ENCODE assay signal across 8 cellular contexts in genomic region chr20:38435555-38435939, GRCh38. TPM values are rescaled to one million over a fixed set of nuclear protein-coding genes. Genes with fewer than 3 reads are reported as not detected.
DNase-seq lines count a peak whose midpoint lies in the region; ATAC-seq and TF ChIP-seq lines count a peak whose summit lies in the region.

No MANE protein-coding gene starts in this region.

- DNase-seq in AG04449 (ENCODE audit: low read depth, low spot score) (peak; percentile 21), kidney glomerular epithelial cell (lab: John Stamatoyannopoulos, UW) (peak; percentile 49), NK-92 (lab: John Stamatoyannopoulos, UW; ENCODE audit: unreplicated experiment) (no peak), aorta (no peak), HuH-7.5 (ENCODE audit: low spot score) (no peak)
- DNase-seq in activated CD8-positive, alpha-beta T cell treated with anti-CD3 and anti-CD28 coated beads, Interleukin-2, amount 10 ng/mL, durations not matched to agents 7 days and 5 days, result no peak

- peaks cover 40% of the 10 kb centered on the region for H3K4me1 Mint-ChIP-seq in activated CD8-positive, alpha-beta T cell treated with anti-CD3 and anti-CD28 coated beads, Interleukin-2, amount 10 ng/mL, durations not matched to agents 7 days and 5 days (ENCODE audit: low read depth)

- H3K27ac Mint-ChIP-seq in activated CD8-positive, alpha-beta T cell treated with anti-CD3 and anti-CD28 coated beads, Interleukin-2, amount 10 ng/mL, durations not matched to agents 7 days and 5 days, result peak overlapping the region; percentile 96

- H3K4me3 ChIP-seq in AG04449 (ENCODE audit: low read depth, low read length) (no peak overlapping the region), aorta (ENCODE audit: low read length in 2 of 2) (no peak overlapping the region)

- POLR2A ChIA-PET in AG04449 (lab: Yijun Ruan, JAX), result interaction anchor here (0.7 to 2.3 kb wide), 8 partner anchors 9 to 48 kb away, joined by 3 to 62 read pairs (median 6); partner anchors contain the start of gene RALGAPB
- POLR2A ChIA-PET in activated CD8-positive, alpha-beta T cell treated with anti-CD3 and anti-CD28 coated beads, Interleukin-2, amount 10 ng/mL, durations not matched to agents 7 days and 5 days (lab: Charles Lee), result interaction anchor here (0.7 to 4.3 kb wide), 12 partner anchors 10 to 527 kb away, joined by 3 to 143 read pairs (median 4); partner anchors contain the start of genes DHX35, RALGAPB, RPRD1B and TTI1

- no peak for TF ChIP-seq CTCF in AG04449 (IDR thresholded peaks at IDR 0.05; ENCODE audit: insufficient read depth, low read length, missing control alignments)

- no peaks in the 10 kb centered on the region for H3K27me3 ChIP-seq in aorta (ENCODE audit: control insufficient read depth in 1 of 2, insufficient read depth in 2 of 2, low read length in 1 of 2)

- H3K36me3 ChIP-seq in aorta (ENCODE audit: control insufficient read depth in 1 of 2, insufficient read depth in 2 of 2, low read length in 1 of 2), result peaks cover 0 to 5% of the 10 kb centered on the region in 2 donors

- peak overlapping the region; percentile 95 for H3K4me3 Mint-ChIP-seq in activated CD8-positive, alpha-beta T cell treated with anti-CD3 and anti-CD28 coated beads, Interleukin-2, amount 10 ng/mL, durations not matched to agents 7 days and 5 days

- H3K9me3 Mint-ChIP-seq in activated CD8-positive, alpha-beta T cell treated with anti-CD3 and anti-CD28 coated beads, Interleukin-2, amount 10 ng/mL, durations not matched to agents 7 days and 5 days (ENCODE audit: insufficient read depth), result no peaks in the 10 kb centered on the region

- H3K27ac ChIP-seq in aorta (ENCODE audit: low read depth in 1 of 2, low read length in 2 of 2), result no peak overlapping the region

- WGBS in aorta, 2 donors, result 52 to 62% methylated on average over 6 of the region's 6 CpGs

- H3K27me3 Mint-ChIP-seq in activated CD8-positive, alpha-beta T cell treated with anti-CD3 and anti-CD28 coated beads, Interleukin-2, amount 10 ng/mL, durations not matched to agents 7 days and 5 days (ENCODE audit: low read depth), result peaks cover 4% of the 10 kb centered on the region

- H3K36me3 Mint-ChIP-seq in activated CD8-positive, alpha-beta T cell treated with anti-CD3 and anti-CD28 coated beads, Interleukin-2, amount 10 ng/mL, durations not matched to agents 7 days and 5 days (ENCODE audit: low read depth), result peaks cover 43% of the 10 kb centered on the region

- intact Hi-C loops in aorta (cut with DNase I), result loop anchor here (1.0 to 10.0 kb wide), 2 partner anchors 11 to 401 kb away; partner anchors contain the start of genes RPRD1B (in 1 of the 2) and TTI1 (in 1 of the 2)

- ATAC-seq in HG03432 (IDR thresholded peaks at IDR 0.05; ENCODE audit: unreplicated experiment), result peak; percentile 9
- ATAC-seq in activated CD8-positive, alpha-beta T cell treated with anti-CD3 and anti-CD28 coated beads, Interleukin-2, amount 10 ng/mL, durations not matched to agents 7 days and 5 days, result no peak
- no peak for ATAC-seq in aorta (ENCODE audit: low FRiP score)
- no peak for ATAC-seq in HG03280 (IDR thresholded peaks at IDR 0.05; ENCODE audit: unreplicated experiment)

- H3K4me1 ChIP-seq in aorta (ENCODE audit: control insufficient read depth in 1 of 2, insufficient read depth in 2 of 2, low read length in 2 of 2), result no peaks in the 10 kb centered on the region

- H3K9me3 ChIP-seq in aorta (ENCODE audit: control insufficient read depth, low read length), result no peaks in the 10 kb centered on the region

- CTCF ChIA-PET in AG04449 (lab: Yijun Ruan, JAX), result interaction anchor here (0.7 to 10.8 kb wide), 14 partner anchors 10 to 159 kb away, joined by 3 to 268 read pairs (median 5); partner anchors contain the start of gene RALGAPB
- CTCF ChIA-PET in activated CD8-positive, alpha-beta T cell treated with anti-CD3 and anti-CD28 coated beads, Interleukin-2, amount 10 ng/mL, durations not matched to agents 7 days and 5 days (lab: Charles Lee), result interaction anchor here (0.7 to 5.8 kb wide), 9 partner anchors 9 to 370 kb away, joined by 3 to 121 read pairs (median 10); partner anchors contain the start of genes PPP1R16B and RALGAPB

RNA-seq across cellular contexts. Expression of gene SNHG17, which starts 0.4 kb away (rescaled TPM):
- 10 to 100 TPM; 69.6 to 77.8 TPM for total RNA-seq in activated CD8-positive, alpha-beta T cell treated with anti-CD3 and anti-CD28 coated beads, Interleukin-2, amount 10 ng/mL, durations not matched to agents 7 days and 5 days
- total RNA-seq in aorta, result 10 to 100 TPM; 30.4 to 46.2 TPM
- polyA plus RNA-seq in aorta, result 10 to 100 TPM; 17.7 to 32.0 TPM

RNA-seq across cellular contexts. Expression of gene RALGAPB, which starts 37.1 kb away (rescaled TPM):
- 10 to 100 TPM; 29.5 to 29.6 TPM for total RNA-seq in activated CD8-positive, alpha-beta T cell treated with anti-CD3 and anti-CD28 coated beads, Interleukin-2, amount 10 ng/mL, durations not matched to agents 7 days and 5 days
- 10 to 100 TPM; 35.5 to 41.3 TPM for total RNA-seq in aorta
- polyA plus RNA-seq in aorta, result 10 to 100 TPM in 1 of 2 donors, 1 to 10 TPM in 1; 5.9 to 12.8 TPM

Comparison
In these comparisons a context has a peak if more than half of its experiments do, and no peak if none do; other contexts are left out.
1. DNase-seq: peak in AG04449 (single experiment) and kidney glomerular epithelial cell (single experiment); none in activated CD8-positive, alpha-beta T cell treated with anti-CD3 and anti-CD28 coated beads, Interleukin-2, amount 10 ng/mL, durations not matched to agents 7 days and 5 days (single experiment), NK-92 (single experiment), aorta (0 of 2) and HuH-7.5 (single experiment).